In the genomic region with DNA sequence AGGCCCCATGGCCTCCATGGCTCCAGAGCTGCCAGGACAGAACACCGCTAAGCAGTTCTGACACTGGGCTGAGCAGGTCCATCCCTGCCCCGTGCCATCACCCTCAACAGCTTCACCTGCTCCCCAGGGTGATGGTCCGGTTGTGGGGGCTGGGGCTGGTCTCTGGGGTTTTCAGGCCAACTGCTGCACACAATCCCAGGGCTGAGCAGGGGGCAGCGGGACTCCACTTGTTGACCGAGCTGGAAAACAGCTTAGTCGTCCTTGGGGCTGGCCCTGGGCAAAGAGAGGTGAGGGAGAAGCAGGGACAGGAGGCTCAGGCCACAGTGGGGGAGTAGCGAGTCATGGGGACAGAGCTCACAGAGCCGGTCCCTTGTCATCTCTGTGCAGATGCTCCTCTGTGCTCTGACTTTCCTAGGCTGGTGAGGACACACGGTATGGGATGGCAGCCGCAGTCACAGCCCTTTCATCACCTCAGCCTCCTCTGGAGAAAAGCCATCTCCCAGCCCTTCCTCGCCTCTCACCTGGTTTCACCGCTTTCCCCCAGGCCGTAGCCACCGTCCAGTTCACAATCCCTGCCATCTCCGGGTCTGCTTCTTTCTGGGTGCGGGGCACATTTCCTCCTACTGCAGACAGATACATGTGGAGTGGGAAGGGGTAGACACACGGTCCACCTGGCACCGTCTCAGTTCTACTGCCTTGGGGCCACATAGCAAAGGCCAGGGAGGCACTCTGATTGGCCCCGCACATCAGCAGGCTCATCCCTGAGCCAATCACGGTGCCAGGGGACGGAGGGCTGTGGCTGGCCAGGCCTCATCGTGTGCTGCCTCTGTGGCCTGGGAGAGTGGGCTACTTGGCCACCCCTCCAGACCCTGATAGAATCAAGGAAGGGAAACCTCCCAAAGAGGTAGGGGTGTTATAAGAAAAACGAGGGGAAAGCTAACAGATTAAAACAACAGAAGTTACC, we compare ENCODE assay signal across 30 cellular contexts. TPM values are rescaled to one million over a fixed set of nuclear protein-coding genes. Genes with fewer than 3 reads are reported as not detected.
A peak's percentile ranks its signal among the peaks of the same experiment; 100 is the strongest.
DNase-seq lines count a peak whose midpoint lies in the region; ATAC-seq and TF ChIP-seq lines count a peak whose summit lies in the region.
"Had no signal": no experiment of that assay in that cellular context is flagged by ENCODE, and none has a peak within 500 bp of the region (broad histone marks: within the 10 kb centered on the region; RNA-seq: fewer than 3 reads in every experiment).

No MANE protein-coding gene starts in this region.

- CTCF ChIA-PET in IMR-90 (lab: Yijun Ruan, JAX): no interaction called here

- no peak for TF ChIP-seq POLR2A in IMR-90 (IDR thresholded peaks at IDR 0.05; ENCODE audit: low read depth, low read length)

- H3K14ac ChIP-seq in IMR-90 (replicated peaks; ENCODE audit: low read depth, low read length) (no peak overlapping the region), neuronal stem cell (ENCODE audit: low read length) (no peak overlapping the region)

- no peak for TF ChIP-seq CTCF in IMR-90 (conservative IDR thresholded peaks at IDR 0.05; ENCODE audit: low read depth, low read length)
- no peak for TF ChIP-seq CTCF in hepatocyte (IDR thresholded peaks at IDR 0.05; ENCODE audit: poor library complexity)

- H3K18ac ChIP-seq in IMR-90 (ENCODE audit: low read depth, low read length) (no peak overlapping the region), neuronal stem cell (ENCODE audit: low read length) (peak overlapping the region; percentile 65)

- intact Hi-C loops in IMR-90 (cut with micrococcal nuclease): no loop called here

- H2BK12ac ChIP-seq in neuronal stem cell (ENCODE audit: low read length): peak overlapping the region; percentile 91

- H3K4ac ChIP-seq in IMR-90 (ENCODE audit: low read depth, low read length) (no peak overlapping the region), neuronal stem cell (ENCODE audit: low read length) (no peak overlapping the region)

- 0 out of 22 replicates have a peak overlapping the region, but pooled peaks of 1 of the 11 experiments have one; percentile 8 for H3K9ac ChIP-seq in BLaER1 treated with 17β-estradiol and CSF1 and Interleukin-3, amounts not matched to agents 10 nM and 100 nM
- H3K9ac ChIP-seq in IMR-90 (ENCODE audit: low read depth, low read length) (no peak overlapping the region), neuronal stem cell (ENCODE audit: low read depth, low read length, poor library complexity) (peak overlapping the region; percentile 9)
- H3K9ac ChIP-seq: parathyroid adenoma had no signal

- DNase-seq in IMR-90: no peak
- no peak for DNase-seq in hepatocyte (ENCODE audit: low spot score)
- DNase-seq in neuronal stem cell (ENCODE audit: low spot score): no peak
- DNase-seq in AG20443 (ENCODE audit: low spot score): no peak
- DNase-seq: activated CD4-positive, CD25-positive, alpha-beta regulatory T cell; activated naive CD8-positive, alpha-beta T cell treated with anti-CD3 and anti-CD28 coated beads, Interleukin-2, amount 50 U/mL, for 24 hours; activated T-cell treated with anti-CD3 and anti-CD28 coated beads, Interleukin-2, amount 50 U/mL, for 72 hours; BE2C; effector memory CD8-positive, alpha-beta T cell; EL; glutamatergic neuron; HFFc6; KBM-7; NCI-H1105; NCI-H187 treated with DMSO at 0.1 percent for 48 hours; NCI-H2171 treated with DMSO at 0.1 percent for 48 hours; NCI-H524; stomach; T-helper 1 cell; tibial artery had no signal

- peak overlapping the region in 2 of 11 experiments; percentile 21 to 55; a peak in 1 of 22 replicates for H3K27ac ChIP-seq in BLaER1 treated with 17β-estradiol and CSF1 and Interleukin-3, amounts not matched to agents 10 nM and 100 nM
- H3K27ac ChIP-seq in IMR-90 (ENCODE audit: insufficient read depth, low read length): no peak overlapping the region
- H3K27ac ChIP-seq in hepatocyte: peak overlapping the region; percentile 89
- no peak overlapping the region for H3K27ac ChIP-seq in neuronal stem cell (replicated peaks; ENCODE audit: low read length)
- H3K27ac ChIP-seq: parathyroid adenoma, stomach, tibial artery had no signal

- no peaks in the 10 kb centered on the region for H3K9me1 ChIP-seq in IMR-90 (ENCODE audit: insufficient read depth, low read length)

- in situ Hi-C loops in IMR-90 (cut with MboI; ENCODE audit: low sequenced_read_pairs): no loop called here

- H2BK20ac ChIP-seq in IMR-90 (ENCODE audit: low read depth, low read length): no peak overlapping the region

- H3K4me3 ChIP-seq in BLaER1 treated with 17β-estradiol and CSF1 and Interleukin-3, amounts not matched to agents 10 nM and 100 nM: no peak overlapping the region
- H3K4me3 ChIP-seq in IMR-90 (ENCODE audit: insufficient read depth, low read depth, low read length) (no peak overlapping the region), hepatocyte (no peak overlapping the region), neuronal stem cell (ENCODE audit: low read length in 2 of 2) (peak overlapping the region in 1 of 2 donors; percentile 8)
- H3K4me3 ChIP-seq: SK-N-MC, stomach, tibial artery had no signal

- H4K8ac ChIP-seq in IMR-90 (ENCODE audit: low read depth in 2 of 2, low read length in 2 of 2) (no peak overlapping the region), neuronal stem cell (ENCODE audit: low read depth, low read length) (no peak overlapping the region)

- no peaks in the 10 kb centered on the region for H3K79me1 ChIP-seq in IMR-90 (ENCODE audit: low read depth in 1 of 2, low read length in 2 of 2)
- peaks cover 4% of the 10 kb centered on the region for H3K79me1 ChIP-seq in neuronal stem cell (ENCODE audit: low read depth, low read length)

- no peak overlapping the region for H3K56ac ChIP-seq in IMR-90 (ENCODE audit: extremely low read depth, insufficient read depth, low read length)

- ATAC-seq in IMR-90 (ENCODE audit: low read depth): no peak
- no peak for ATAC-seq in GM21360 (IDR thresholded peaks at IDR 0.05; ENCODE audit: unreplicated experiment)
- ATAC-seq in HG02852 (IDR thresholded peaks at IDR 0.05; ENCODE audit: unreplicated experiment): no peak
- no peak for ATAC-seq in GM18511 (IDR thresholded peaks at IDR 0.05; ENCODE audit: unreplicated experiment)
- ATAC-seq: activated naive CD8-positive, alpha-beta T cell treated with anti-CD3 and anti-CD28 coated beads, Interleukin-2, amount 50 U/mL, for 24 hours; activated T-cell treated with anti-CD3 and anti-CD28 coated beads, Interleukin-2, amount 50 U/mL, for 72 hours; effector memory CD8-positive, alpha-beta T cell; esophagus mucosa; naive thymus-derived CD8-positive, alpha-beta T cell had no signal

- H3K4me2 ChIP-seq in BLaER1 treated with 17β-estradiol and CSF1 and Interleukin-3, amounts not matched to agents 10 nM and 100 nM: peak overlapping the region in 8 of 11 experiments; percentile 59 to 79 (median 67); a peak in 13 of 22 replicates
- H3K4me2 ChIP-seq in IMR-90 (ENCODE audit: low read depth, low read length) (no peak overlapping the region), hepatocyte (no peak overlapping the region), neuronal stem cell (ENCODE audit: insufficient read depth, low read length, poor library complexity, severe bottlenecking) (no peak overlapping the region)

- no peak overlapping the region for H2BK120ac ChIP-seq in IMR-90 (ENCODE audit: low read depth, low read length)
- H2BK120ac ChIP-seq in neuronal stem cell (ENCODE audit: low read depth, low read length): no peak overlapping the region

- H3K9me3 ChIP-seq in BLaER1 treated with 17β-estradiol and CSF1 and Interleukin-3, amounts not matched to agents 10 nM and 100 nM (replicated peaks in 1 of 11): no peaks in the 10 kb centered on the region
- H3K9me3 ChIP-seq in IMR-90 (ENCODE audit: control insufficient read depth, insufficient read depth, low read length): no peaks in the 10 kb centered on the region
- H3K9me3 ChIP-seq in hepatocyte (ENCODE audit: low read depth): no peaks in the 10 kb centered on the region
- H3K9me3 ChIP-seq in neuronal stem cell (replicated peaks in 1 of 2; ENCODE audit: control insufficient read depth in 2 of 2, insufficient read depth in 1 of 2, low read depth in 1 of 2, low read length in 2 of 2): no peaks in the 10 kb centered on the region
- H3K9me3 ChIP-seq: BE2C, stomach, tibial artery had no signal

- POLR2A ChIA-PET in IMR-90 (lab: Charles Lee; ENCODE audit: unreplicated experiment): no interaction called here

- no TSS peak for BruUV-seq in IMR-90 (replicated peaks; lab: Mats Ljungman, UMichigan)

- peaks cover 6 to 34% (median 28%) of the 10 kb centered on the region in 10 experiments; a peak in 19 of 20 replicates for H3K4me1 ChIP-seq in BLaER1 treated with 17β-estradiol and CSF1 and Interleukin-3, amounts not matched to agents 10 nM and 100 nM
- H3K4me1 ChIP-seq in IMR-90 (ENCODE audit: control insufficient read depth, insufficient read depth, low read length) (peaks cover 7% of the 10 kb centered on the region; the same call in 1 of the 2 replicates), hepatocyte (ENCODE audit: insufficient read depth) (peaks cover 34% of the 10 kb centered on the region), neuronal stem cell (ENCODE audit: control insufficient read depth in 2 of 2, insufficient read depth in 1 of 2, low read depth in 1 of 2, low read length in 2 of 2) (peaks cover 4 to 10% of the 10 kb centered on the region in 2 donors)
- H3K4me1 ChIP-seq: BE2C, parathyroid adenoma, tibial artery had no signal

- H4K91ac ChIP-seq in IMR-90 (ENCODE audit: insufficient read depth, low read depth, low read length) (no peak overlapping the region), neuronal stem cell (ENCODE audit: low read depth, low read length, poor library complexity) (no peak overlapping the region)

- H2BK15ac ChIP-seq in IMR-90 (ENCODE audit: low read depth, low read length) (no peak overlapping the region), neuronal stem cell (ENCODE audit: low read length) (peak overlapping the region; percentile 63)

- H3K9me2 ChIP-seq in hepatocyte (replicated peaks; ENCODE audit: insufficient read depth): no peaks in the 10 kb centered on the region

- no peaks in the 10 kb centered on the region for H3K27me3 ChIP-seq in BLaER1 treated with 17β-estradiol and CSF1 and Interleukin-3, amounts not matched to agents 10 nM and 100 nM
- H3K27me3 ChIP-seq in IMR-90 (ENCODE audit: control insufficient read depth, insufficient read depth, low read length) (peaks cover 45% of the 10 kb centered on the region), hepatocyte (no peaks in the 10 kb centered on the region), neuronal stem cell (ENCODE audit: control insufficient read depth in 3 of 3, insufficient read depth in 3 of 3, low read depth in 1 of 3, low read length in 3 of 3) (peaks cover 0 to 12% (median 0%) of the 10 kb centered on the region in 3 experiments)

- peaks cover 0 to 26% (median 0%) of the 10 kb centered on the region in 11 experiments; a peak in 5 of 22 replicates for H4K20me1 ChIP-seq in BLaER1 treated with 17β-estradiol and CSF1 and Interleukin-3, amounts not matched to agents 10 nM and 100 nM
- H4K20me1 ChIP-seq in IMR-90 (ENCODE audit: insufficient read depth, low read length) (no peaks in the 10 kb centered on the region), hepatocyte (ENCODE audit: insufficient read depth, poor library complexity, severe bottlenecking) (peaks cover 4% of the 10 kb centered on the region)

- 31% methylated on average over 2 of the region's 23 CpGs; no CpG with 5 or more reads in 1 of the 2 experiments for WGBS in IMR-90 (ENCODE audit: extremely low coverage in 2 of 2, insufficient read length in 1 of 2), 2 experiments
- 88% methylated on average over 23 of the region's 23 CpGs for WGBS in hepatocyte (ENCODE audit: low lambda C conversion rate, missing lambda C conversion rate)
- no CpG with 5 or more reads among the region's 23 CpGs for WGBS in neuronal stem cell (ENCODE audit: extremely low coverage in 2 of 2, insufficient read length in 2 of 2, insufficient replicate concordance in 1 of 2), 2 donors

- peaks cover 7 to 24% (median 17%) of the 10 kb centered on the region in 11 experiments; a peak in 19 of 22 replicates for H3K36me3 ChIP-seq in BLaER1 treated with 17β-estradiol and CSF1 and Interleukin-3, amounts not matched to agents 10 nM and 100 nM
- no peaks in the 10 kb centered on the region for H3K36me3 ChIP-seq in IMR-90 (ENCODE audit: control insufficient read depth, insufficient read depth, low read length)
- no peaks in the 10 kb centered on the region for H3K36me3 ChIP-seq in hepatocyte (replicated peaks; ENCODE audit: insufficient read depth, low read depth)
- H3K36me3 ChIP-seq in neuronal stem cell (replicated peaks in 1 of 2; ENCODE audit: control insufficient read depth in 2 of 2, insufficient read depth in 2 of 2, low read length in 2 of 2): peaks cover 3 to 14% of the 10 kb centered on the region in 2 donors
- H3K36me3 ChIP-seq: BE2C had no signal

- H2AK9ac ChIP-seq in IMR-90 (replicated peaks; ENCODE audit: low read depth, low read length, poor library complexity): no peak overlapping the region

- dilution Hi-C loops in IMR-90 (cut with HindIII; ENCODE audit: low sequenced_read_pairs, unreplicated experiment): no loop called here

- no peak overlapping the region for H4K5ac ChIP-seq in IMR-90 (ENCODE audit: low read depth, low read length)

- H3K23ac ChIP-seq in IMR-90 (ENCODE audit: low read depth, low read length) (no peak overlapping the region), neuronal stem cell (ENCODE audit: low read depth, low read length, poor library complexity) (no peak overlapping the region)

- H2BK5ac ChIP-seq in IMR-90 (ENCODE audit: low read depth, low read length, poor library complexity, severe bottlenecking) (no peak overlapping the region), neuronal stem cell (ENCODE audit: low read length) (no peak overlapping the region)

- H3K79me2 ChIP-seq in hepatocyte: no peaks in the 10 kb centered on the region
- H3K79me2 ChIP-seq: parathyroid adenoma had no signal

- H2AFZ ChIP-seq in IMR-90 (replicated peaks; ENCODE audit: low read length, poor library complexity): peak overlapping the region; percentile 8
- no peak overlapping the region for H2AFZ ChIP-seq in hepatocyte
- H2AFZ ChIP-seq in neuronal stem cell (ENCODE audit: low read length): no peak overlapping the region
- H2AFZ ChIP-seq: parathyroid adenoma had no signal

- H2AK5ac ChIP-seq in IMR-90 (ENCODE audit: low read depth, low read length) (no peak overlapping the region), neuronal stem cell (ENCODE audit: low read depth, low read length) (peak overlapping the region; percentile 88)

- TF ChIP-seq RAD21 in IMR-90 (IDR thresholded peaks at IDR 0.05; ENCODE audit: low read length): no peak

RNA-seq across cellular contexts. Expression of gene MDFI, which starts 19.1 kb away (rescaled TPM):
- total RNA-seq in IMR-90 (2012; rRNA removed): 0.18 and 0.28 TPM in 2 replicates
- 0.29 and 0.36 TPM in 2 replicates for polyA plus RNA-seq in IMR-90 (2012; rRNA removed)
- 0.21 and 0.36 TPM in 2 replicates for polyA plus RNA-seq in IMR-90 (2012; cell fraction: cytosol; rRNA removed)
- 0.08 and 0.32 TPM in 2 replicates for polyA plus RNA-seq in IMR-90 (2012; cell fraction: nucleus; rRNA removed; ENCODE audit: low replicate concordance)
- 106 and 115 TPM in 2 replicates for total RNA-seq in hepatocyte
- polyA plus RNA-seq in hepatocyte: 28.2 and 45.2 TPM in 2 replicates
- polyA plus RNA-seq in neuronal stem cell (2013, experiment 1 of 2): 73.1 TPM
- polyA plus RNA-seq in neuronal stem cell (2013, experiment 2 of 2): 65.6 TPM
- total RNA-seq: activated T-cell treated with anti-CD3 and anti-CD28 coated beads, Interleukin-2, amount 50 U/mL, for 72 hours; fibroblast of villous mesenchyme; mononuclear cell; naive thymus-derived CD8-positive, alpha-beta T cell had no signal
- polyA plus RNA-seq: naive thymus-derived CD8-positive, alpha-beta T cell had no signal

Comparison
In these comparisons a context has a peak if more than half of its experiments do, and no peak if none do; other contexts are left out.
1. H3K4me2 ChIP-seq: peak in BLaER1 treated with 17β-estradiol and CSF1 and Interleukin-3, amounts not matched to agents 10 nM and 100 nM (8 of 11); none in IMR-90 (single experiment), hepatocyte (single experiment) and neuronal stem cell (single experiment).
2. RNA of gene MDFI, which starts 19.1 kb away (total RNA-seq): 106 to 115 TPM in hepatocyte; 0.18 to 0.28 TPM in IMR-90; every median in the first group is over 10 times any median in the second.